ENCODE assay signal across 8 cellular contexts in genomic region chr12:6341439-6342139, GRCh38. TPM values are rescaled to one million over a fixed set of nuclear protein-coding genes. Genes with fewer than 3 reads are reported as not detected.
DNase-seq lines count a peak whose midpoint lies in the region; ATAC-seq, FAIRE-seq and TF ChIP-seq lines count a peak whose summit lies in the region.

Gene TNFRSF1A, minus strand, starts transcription at chr12:6342076. Its CDS starts 262 bp downstream, at chr12:6341814.

- peak within 1 kb of the TSS; percentile 95 for H3K4me2 ChIP-seq in astrocyte (ENCODE audit: low read length)

- no peaks in the 10 kb centered on the region for H3K36me3 Mint-ChIP-seq in astrocyte (ENCODE audit: low read depth, unreplicated experiment)

- H2AFZ ChIP-seq in astrocyte (ENCODE audit: low read depth, low read length) = peak within 1 kb of the TSS; percentile 54

- BruUV-seq in A673 (replicated peaks; lab: Mats Ljungman, UMichigan) = no TSS peak

- H3K9me3 Mint-ChIP-seq in astrocyte (ENCODE audit: unreplicated experiment) = no peaks in the 10 kb centered on the region

- H3K36me3 ChIP-seq in A673 (ENCODE audit: insufficient read depth, low read length, poor library complexity, severe bottlenecking) (no peaks in the 10 kb centered on the region), astrocyte (ENCODE audit: insufficient read depth, low read length) (no peaks in the 10 kb centered on the region), prostate gland (no peaks in the 10 kb centered on the region)

- H3K9me3 ChIP-seq in A673 (ENCODE audit: low read depth, low read length, poor library complexity, severe bottlenecking) = no peaks in the 10 kb centered on the region
- no peaks in the 10 kb centered on the region for H3K9me3 ChIP-seq in astrocyte (ENCODE audit: insufficient read depth, low read depth, low read length)
- no peaks in the 10 kb centered on the region for H3K9me3 ChIP-seq in right cardiac atrium (ENCODE audit: control insufficient read depth, low read length)
- no peaks in the 10 kb centered on the region for H3K9me3 ChIP-seq in prostate gland

- DNase-seq in A673 (ENCODE audit: low spot score) (peak; percentile 85), GM19238 (ENCODE audit: insufficient read length, low spot score) (peak; percentile 55), RPMI8226 (peak; percentile 65), astrocyte (ENCODE audit: low read depth) (peak; percentile 73), right cardiac atrium (peak; percentile 79 to 89 (median 86)), prostate gland (ENCODE audit: low spot score) (peak; percentile 81)

- POLR2A ChIA-PET in A673 (lab: Charles Lee; ENCODE audit: low non-redundant PET) = interaction anchor here (0.6 kb wide), 2 partner anchors 25 to 212 kb away, joined by 3 to 4 read pairs; no protein-coding TSS in a partner anchor

- H3K9ac ChIP-seq in astrocyte (ENCODE audit: low read length) = peak within 1 kb of the TSS; percentile 98

- H3K79me2 ChIP-seq in astrocyte (ENCODE audit: insufficient read depth, low read length) = peaks cover 61% of the 10 kb centered on the region

- no peak within 1 kb of the TSS for H3K4me3 Mint-ChIP-seq in astrocyte (ENCODE audit: unreplicated experiment)

- no peak for FAIRE-seq in astrocyte (lab: Jason Lieb, UNC)

- TF ChIP-seq POLR2A in prostate gland (IDR thresholded peaks at IDR 0.05) = peak; percentile 82

- no peaks in the 10 kb centered on the region for H3K27me3 Mint-ChIP-seq in astrocyte (ENCODE audit: low read depth, unreplicated experiment)

- H3K27me3 ChIP-seq in A673 (replicated peaks; ENCODE audit: insufficient read depth, low read depth, low read length, poor library complexity) = no peaks in the 10 kb centered on the region
- no peaks in the 10 kb centered on the region for H3K27me3 ChIP-seq in astrocyte (ENCODE audit: insufficient read depth, low read length)
- H3K27me3 ChIP-seq in right cardiac atrium (ENCODE audit: control insufficient read depth, insufficient read depth) = no peaks in the 10 kb centered on the region
- no peaks in the 10 kb centered on the region for H3K27me3 ChIP-seq in prostate gland (replicated peaks; ENCODE audit: insufficient read depth)

- intact Hi-C loops in A673 (cut with micrococcal nuclease; ENCODE audit: unreplicated experiment) (no loop called here), right cardiac atrium (cut with DNase I) (loop anchor here in 1 of 4 donors (5.0 kb wide), 1 partner anchor 41 kb away; the partner anchor contains the start of gene LTBR), prostate gland (cut with DNase I) (loop anchor here (1.0 kb wide), 1 partner anchor 48 kb away; no protein-coding TSS in a partner anchor)

- TF ChIP-seq CTCF in A673 (conservative IDR thresholded peaks at IDR 0.05; ENCODE audit: low read depth, low read length) = no peak
- TF ChIP-seq CTCF in astrocyte (IDR thresholded peaks at IDR 0.05; ENCODE audit: insufficient read depth, low read depth, low read length) = no peak
- no peak for TF ChIP-seq CTCF in prostate gland (IDR thresholded peaks at IDR 0.05)

- H4K20me1 ChIP-seq in astrocyte (ENCODE audit: insufficient read depth, low read length) = peaks cover 34% of the 10 kb centered on the region

- H3K4me3 ChIP-seq in A673 (ENCODE audit: low read depth, low read length, poor library complexity, severe bottlenecking) (peak within 1 kb of the TSS; percentile 88), astrocyte (ENCODE audit: insufficient read depth, low read depth, low read length) (peak within 1 kb of the TSS; percentile 95), right cardiac atrium (ENCODE audit: low read length) (peak within 1 kb of the TSS; percentile 87), prostate gland (peak within 1 kb of the TSS; percentile 62 to 84)

- H3K4me1 ChIP-seq in A673 (ENCODE audit: insufficient read depth, low read length, poor library complexity, severe bottlenecking) = peaks cover 41% of the 10 kb centered on the region
- peaks cover 59% of the 10 kb centered on the region for H3K4me1 ChIP-seq in astrocyte (ENCODE audit: insufficient read depth, low read length)
- peaks cover 26% of the 10 kb centered on the region for H3K4me1 ChIP-seq in right cardiac atrium (ENCODE audit: control insufficient read depth, insufficient read depth, low read length)
- peaks cover 24% of the 10 kb centered on the region for H3K4me1 ChIP-seq in prostate gland (replicated peaks)

- H3K4me1 Mint-ChIP-seq in astrocyte (ENCODE audit: low read depth, unreplicated experiment) = peaks cover 27% of the 10 kb centered on the region

- peak; percentile 82 to 87 for ATAC-seq in right cardiac atrium
- ATAC-seq in HG03139 (IDR thresholded peaks at IDR 0.05; ENCODE audit: unreplicated experiment) = no peak
- no peak for ATAC-seq in GM18861 (IDR thresholded peaks at IDR 0.05; ENCODE audit: unreplicated experiment)

- WGBS in right cardiac atrium = under 1% methylated on average over 21 of the region's 21 CpGs
- under 1% methylated on average over 21 of the region's 21 CpGs for WGBS in prostate gland

- peak within 1 kb of the TSS; percentile 93 for H3K27ac Mint-ChIP-seq in astrocyte (ENCODE audit: unreplicated experiment)

- CTCF ChIA-PET in A673 (lab: Charles Lee) = no interaction called here

- peak within 1 kb of the TSS; percentile 94 for H3K27ac ChIP-seq in A673 (ENCODE audit: low read depth, low read length, poor library complexity, severe bottlenecking)
- peak within 1 kb of the TSS; percentile 94 for H3K27ac ChIP-seq in astrocyte (ENCODE audit: low read depth, low read length)
- peak within 1 kb of the TSS; percentile 92 for H3K27ac ChIP-seq in right cardiac atrium (ENCODE audit: low read length)
- H3K27ac ChIP-seq in prostate gland = peak within 1 kb of the TSS; percentile 94 to 97

RNA-seq across cellular contexts. Expression of gene TNFRSF1A, which starts in this region (rescaled TPM):
- total RNA-seq in A673 (2021) = 82.6 and 91.5 TPM in 2 replicates
- total RNA-seq in astrocyte = 118 and 128 TPM in 2 replicates
- total RNA-seq in right cardiac atrium = 100 to 1,000 TPM in 1 of 4 donors, 10 to 100 TPM in 3; 65.6 to 103 (median 75.9) TPM
- polyA plus RNA-seq in right cardiac atrium = 41.3 TPM
- total RNA-seq in prostate gland = 100 to 1,000 TPM in 1 of 2 donors, 10 to 100 TPM in 1; 91.1 to 168 TPM

Comparison
In these comparisons a context has a peak if more than half of its experiments do, and no peak if none do; other contexts are left out.
1. ATAC-seq: peak in right cardiac atrium (2 of 2); none in HG03139 (single experiment) and GM18861 (single experiment).
2. Peak in every context shown above with its lines, with median percentiles within 50 percentile points of each other: DNase-seq, H3K27ac ChIP-seq and H3K4me3 ChIP-seq.